In the genomic region with DNA sequence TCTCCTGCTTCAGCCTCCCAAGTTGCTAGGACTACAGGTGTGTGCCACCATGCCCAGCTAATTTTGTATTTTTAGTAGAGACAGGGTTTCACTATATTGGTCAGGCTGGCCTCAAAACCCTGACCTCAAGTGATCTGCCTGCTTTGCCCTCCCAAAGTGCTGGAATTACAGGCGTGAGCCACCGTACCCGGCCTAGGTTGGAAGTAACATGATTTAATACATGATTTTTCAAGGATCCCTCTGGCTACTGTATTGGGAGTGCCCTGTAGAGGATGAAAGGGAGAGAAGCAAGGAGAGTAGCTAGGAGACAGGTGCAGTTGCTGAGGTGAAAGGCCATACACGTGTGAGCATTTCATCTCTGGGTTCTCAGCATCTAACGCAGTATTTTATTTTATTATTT, we compare ENCODE assay signal across 16 cellular contexts.
"Had no signal": no experiment of that assay in that cellular context is flagged by ENCODE, and none has a peak within 500 bp of the region (broad histone marks: within the 10 kb centered on the region; RNA-seq: fewer than 3 reads in every experiment).

No MANE protein-coding gene starts in this region.

- ATAC-seq: lower lobe of right lung; naive thymus-derived CD8-positive, alpha-beta T cell had no signal

- H3K27ac Mint-ChIP-seq: naive thymus-derived CD8-positive, alpha-beta T cell had no signal

- H3K36me3 ChIP-seq: adrenal gland, breast epithelium, lower lobe of right lung, tibial nerve had no signal

- H3K9me3 ChIP-seq: adrenal gland, breast epithelium, lower lobe of right lung, tibial nerve had no signal

- H3K4me3 ChIP-seq: adrenal gland, breast epithelium, coronary artery, lower lobe of right lung, tibial nerve had no signal

- H3K27me3 Mint-ChIP-seq: naive thymus-derived CD8-positive, alpha-beta T cell had no signal

- DNase-seq: activated CD4-positive, CD25-positive, alpha-beta regulatory T cell; activated naive CD4-positive, alpha-beta T cell; erythroblast; foreskin melanocyte; head of caudate nucleus; lower lobe of right lung; naive thymus-derived CD8-positive, alpha-beta T cell; nucleus accumbens; retina; stimulated activated naive CD4-positive, alpha-beta T cell treated with Interleukin-2 at 50 U/mL for 16 hours; SW 1271; T-helper 9 cell had no signal

- H3K27me3 ChIP-seq: adrenal gland, breast epithelium, tibial nerve had no signal

- H3K27ac ChIP-seq: adrenal gland, breast epithelium, coronary artery, lower lobe of right lung, tibial nerve had no signal
